ENCODE assay signal across 14 cellular contexts in genomic region chr9:6620353-6620752, GRCh38. TPM values are rescaled to one million over a fixed set of nuclear protein-coding genes. Genes with fewer than 3 reads are reported as not detected.
DNase-seq lines count a peak whose midpoint lies in the region; ATAC-seq and TF ChIP-seq lines count a peak whose summit lies in the region.
"Had no signal": no experiment of that assay in that cellular context is flagged by ENCODE, and none has a peak within 500 bp of the region (broad histone marks: within the 10 kb centered on the region; RNA-seq: fewer than 3 reads in every experiment).

No MANE protein-coding gene starts in this region.

- CTCF ChIA-PET in WTC11 (lab: Charles Lee), result no interaction called here

- H3K27ac Mint-ChIP-seq in WTC11 (peak overlapping the region; percentile 34), glutamatergic neuron (ENCODE audit: unreplicated experiment) (peak overlapping the region; percentile 15)
- H3K27ac Mint-ChIP-seq: B cell; CD4-positive, alpha-beta T cell had no signal

- H3K9me3 Mint-ChIP-seq in WTC11 (peaks cover 19% of the 10 kb centered on the region), glutamatergic neuron (ENCODE audit: unreplicated experiment) (no peaks in the 10 kb centered on the region)
- H3K9me3 Mint-ChIP-seq: CD4-positive, alpha-beta T cell had no signal

- H3K4me3 Mint-ChIP-seq in WTC11, result no peak overlapping the region
- peak overlapping the region; percentile 17 for H3K4me3 Mint-ChIP-seq in glutamatergic neuron (ENCODE audit: unreplicated experiment)
- H3K4me3 Mint-ChIP-seq: B cell; CD4-positive, alpha-beta T cell; H9 had no signal

- H3K4me1 Mint-ChIP-seq in WTC11 (peaks cover 17% of the 10 kb centered on the region), glutamatergic neuron (ENCODE audit: low read depth, unreplicated experiment) (peaks cover 12% of the 10 kb centered on the region)

- TF ChIP-seq CTCF in WTC11 (IDR thresholded peaks at IDR 0.05), result no peak
- no peak for TF ChIP-seq CTCF in glutamatergic neuron (IDR thresholded peaks at IDR 0.05; ENCODE audit: partially characterized antibody, unreplicated experiment)

- ATAC-seq in GM19463 (IDR thresholded peaks at IDR 0.05; ENCODE audit: unreplicated experiment) (peak; percentile 47), WTC11 (no peak), HG03039 (IDR thresholded peaks at IDR 0.05; ENCODE audit: unreplicated experiment) (no peak), GM18868 (IDR thresholded peaks at IDR 0.05; ENCODE audit: unreplicated experiment) (no peak)
- no peak for ATAC-seq in stimulated activated naive CD8-positive, alpha-beta T cell treated with anti-CD3 and anti-CD28 coated beads, Interleukin-15, Interleukin-2, amounts not matched to agents 100 U/mL and 50 U/mL, for 24 hours
- ATAC-seq: K562 had no signal

- H3K36me3 Mint-ChIP-seq in WTC11, result peaks cover 68% of the 10 kb centered on the region
- H3K36me3 Mint-ChIP-seq in glutamatergic neuron (ENCODE audit: unreplicated experiment), result peaks cover 6% of the 10 kb centered on the region

- H3K27me3 Mint-ChIP-seq in WTC11 (ENCODE audit: low read depth), result no peaks in the 10 kb centered on the region
- H3K27me3 Mint-ChIP-seq in glutamatergic neuron (ENCODE audit: unreplicated experiment), result no peaks in the 10 kb centered on the region
- H3K27me3 Mint-ChIP-seq: B cell had no signal

- POLR2A ChIA-PET in WTC11 (lab: Charles Lee), result no interaction called here

- no peak for DNase-seq in WTC11 (ENCODE audit: low spot score)
- DNase-seq in glutamatergic neuron, result no peak
- no peak for DNase-seq in stimulated activated naive CD8-positive, alpha-beta T cell treated with anti-CD3 and anti-CD28 coated beads, Interleukin-15, Interleukin-2, amounts not matched to agents 100 U/mL and 50 U/mL, for 24 hours
- DNase-seq in OCI-M2 (lab: John Stamatoyannopoulos, UW; ENCODE audit: unreplicated experiment), result no peak
- DNase-seq: C1 segment of cervical spinal cord; CD4-positive, alpha-beta T cell; DMS79; GOT3; H9 had no signal

TF ChIP-seq in WTC11, 78 proteins besides CTCF, POLR2A, EP300 and RAD21 (continues in another document):
- no peak for TF ChIP-seq USF2 (CRISPR knock-in tag; IDR thresholded peaks at IDR 0.05)
- TF ChIP-seq ERG (CRISPR knock-in tag; IDR thresholded peaks at IDR 0.05), result no peak
- TF ChIP-seq E2F1 (CRISPR knock-in tag; IDR thresholded peaks at IDR 0.05), result no peak
- no peak for TF ChIP-seq NFYB (CRISPR knock-in tag; conservative IDR thresholded peaks at IDR 0.05; ENCODE audit: low read depth)
- no peak for TF ChIP-seq ZNF219 (CRISPR knock-in tag; IDR thresholded peaks at IDR 0.05; ENCODE audit: borderline replicate concordance)
- TF ChIP-seq CREM (CRISPR knock-in tag; IDR thresholded peaks at IDR 0.05), result no peak
- TF ChIP-seq E2F4 (CRISPR knock-in tag; IDR thresholded peaks at IDR 0.05; ENCODE audit: borderline replicate concordance, low read depth), result no peak
- no peak for TF ChIP-seq JUN (CRISPR knock-in tag; IDR thresholded peaks at IDR 0.05)
- TF ChIP-seq PRDM15 (CRISPR knock-in tag; IDR thresholded peaks at IDR 0.05), result no peak
- no peak for TF ChIP-seq ZNF138 (CRISPR knock-in tag; conservative IDR thresholded peaks at IDR 0.05)
- no peak for TF ChIP-seq IRF2 (CRISPR knock-in tag; IDR thresholded peaks at IDR 0.05; ENCODE audit: borderline replicate concordance, low read depth)
- no peak for TF ChIP-seq ZSCAN18 (CRISPR knock-in tag; IDR thresholded peaks at IDR 0.05)
- no peak for TF ChIP-seq NR1H2 (CRISPR knock-in tag; IDR thresholded peaks at IDR 0.05)
- TF ChIP-seq KAT7 (CRISPR knock-in tag; IDR thresholded peaks at IDR 0.05; ENCODE audit: borderline replicate concordance), result no peak
- TF ChIP-seq RORB (CRISPR knock-in tag; IDR thresholded peaks at IDR 0.05), result no peak
- no peak for TF ChIP-seq TEAD1 (CRISPR knock-in tag; IDR thresholded peaks at IDR 0.05)
- TF ChIP-seq IRF1 (CRISPR knock-in tag; IDR thresholded peaks at IDR 0.05), result no peak

RNA-seq across cellular contexts. Expression of gene GLDC, which starts 25.2 kb away (rescaled TPM):
- total RNA-seq in WTC11 (2021) (136 to 153 TPM (median 145 TPM) in 3 replicates), glutamatergic neuron (ENCODE audit: unreplicated experiment) (42.9 TPM)
- total RNA-seq: CD4-positive, alpha-beta T cell had no signal
